Comparison of ENCODE assay signal across 1 cellular context in the genomic region with DNA sequence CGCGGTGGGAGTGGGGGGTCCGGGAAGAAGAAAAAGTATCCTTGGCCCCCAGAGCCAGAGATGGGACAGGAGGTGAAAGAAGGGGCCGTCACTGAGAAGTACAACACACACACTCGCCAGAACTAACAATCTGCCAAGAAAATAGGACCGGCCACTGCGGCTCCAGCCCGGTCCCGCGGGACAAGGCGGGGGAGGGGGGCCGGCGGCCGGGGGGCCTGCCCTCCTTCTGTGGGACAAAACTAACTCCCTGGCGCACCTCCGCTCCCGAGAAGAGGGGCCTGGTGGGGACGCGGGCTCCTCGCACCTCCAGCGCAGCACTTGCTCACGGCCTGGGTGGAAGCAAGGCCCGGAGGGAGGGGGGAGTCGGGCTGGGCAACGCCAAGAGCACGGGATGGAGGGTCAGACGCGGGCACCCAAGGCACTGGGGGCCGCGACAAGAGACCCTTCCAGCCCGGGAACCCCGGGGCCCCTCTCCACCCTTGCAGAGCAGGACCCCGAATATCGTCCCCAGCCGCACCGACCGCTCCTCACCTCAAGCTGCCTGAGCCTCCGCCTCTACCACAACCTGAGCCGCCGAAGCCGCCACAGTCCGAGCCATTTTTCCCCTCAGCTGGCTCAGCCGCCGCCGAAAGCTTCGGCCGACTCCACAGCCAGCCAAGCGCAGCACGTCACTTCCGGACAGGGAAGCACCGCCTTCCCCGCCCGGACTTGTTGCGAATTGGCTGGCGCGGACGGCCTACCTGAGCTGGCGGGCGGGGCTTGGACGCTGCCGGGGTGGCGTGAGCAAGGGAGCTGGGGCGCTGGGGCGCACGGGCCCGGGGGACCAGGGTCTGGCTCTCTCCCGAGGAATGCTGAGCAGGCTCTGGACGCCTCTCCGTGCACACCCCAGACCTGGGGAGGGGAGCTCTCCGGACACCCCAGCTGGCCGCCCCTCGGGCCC.
TF ChIP-seq lines count a peak whose summit lies in the region.

A gene with protein sequence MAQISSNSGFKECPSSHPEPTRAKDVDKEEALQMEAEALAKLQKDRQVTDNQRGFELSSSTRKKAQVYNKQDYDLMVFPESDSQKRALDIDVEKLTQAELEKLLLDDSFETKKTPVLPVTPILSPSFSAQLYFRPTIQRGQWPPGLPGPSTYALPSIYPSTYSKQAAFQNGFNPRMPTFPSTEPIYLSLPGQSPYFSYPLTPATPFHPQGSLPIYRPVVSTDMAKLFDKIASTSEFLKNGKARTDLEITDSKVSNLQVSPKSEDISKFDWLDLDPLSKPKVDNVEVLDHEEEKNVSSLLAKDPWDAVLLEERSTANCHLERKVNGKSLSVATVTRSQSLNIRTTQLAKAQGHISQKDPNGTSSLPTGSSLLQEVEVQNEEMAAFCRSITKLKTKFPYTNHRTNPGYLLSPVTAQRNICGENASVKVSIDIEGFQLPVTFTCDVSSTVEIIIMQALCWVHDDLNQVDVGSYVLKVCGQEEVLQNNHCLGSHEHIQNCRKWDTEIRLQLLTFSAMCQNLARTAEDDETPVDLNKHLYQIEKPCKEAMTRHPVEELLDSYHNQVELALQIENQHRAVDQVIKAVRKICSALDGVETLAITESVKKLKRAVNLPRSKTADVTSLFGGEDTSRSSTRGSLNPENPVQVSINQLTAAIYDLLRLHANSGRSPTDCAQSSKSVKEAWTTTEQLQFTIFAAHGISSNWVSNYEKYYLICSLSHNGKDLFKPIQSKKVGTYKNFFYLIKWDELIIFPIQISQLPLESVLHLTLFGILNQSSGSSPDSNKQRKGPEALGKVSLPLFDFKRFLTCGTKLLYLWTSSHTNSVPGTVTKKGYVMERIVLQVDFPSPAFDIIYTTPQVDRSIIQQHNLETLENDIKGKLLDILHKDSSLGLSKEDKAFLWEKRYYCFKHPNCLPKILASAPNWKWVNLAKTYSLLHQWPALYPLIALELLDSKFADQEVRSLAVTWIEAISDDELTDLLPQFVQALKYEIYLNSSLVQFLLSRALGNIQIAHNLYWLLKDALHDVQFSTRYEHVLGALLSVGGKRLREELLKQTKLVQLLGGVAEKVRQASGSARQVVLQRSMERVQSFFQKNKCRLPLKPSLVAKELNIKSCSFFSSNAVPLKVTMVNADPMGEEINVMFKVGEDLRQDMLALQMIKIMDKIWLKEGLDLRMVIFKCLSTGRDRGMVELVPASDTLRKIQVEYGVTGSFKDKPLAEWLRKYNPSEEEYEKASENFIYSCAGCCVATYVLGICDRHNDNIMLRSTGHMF (N-terminal part only) (minus strand): TSS at position 670 of the 940 bp plus-strand sequence. CDS start 38,245 bp downstream, outside the sequence.

TF ChIP-seq in HepG2, 621 proteins besides CTCF, POLR2A, EP300 and RAD21 (continued from another document and continues in another):
- TF ChIP-seq KDM6A (CRISPR knock-in tag; IDR thresholded peaks at IDR 0.05; ENCODE audit: low read depth): no peak
- TF ChIP-seq NFKBIZ (CRISPR knock-in tag; IDR thresholded peaks at IDR 0.05): no peak
- no peak for TF ChIP-seq KLF15 (CRISPR knock-in tag; IDR thresholded peaks at IDR 0.05; ENCODE audit: borderline replicate concordance)
- TF ChIP-seq WIZ (CRISPR knock-in tag; IDR thresholded peaks at IDR 0.05): no peak
- peak; percentile 42; the same call in 1 of the 2 replicates for TF ChIP-seq ELF3 (CRISPR knock-in tag; IDR thresholded peaks at IDR 0.05)
- no peak for TF ChIP-seq ZNF550 (CRISPR knock-in tag; IDR thresholded peaks at IDR 0.05; ENCODE audit: borderline replicate concordance)
- 0 out of 2 replicates have a peak, but pooled peaks have one; percentile 59 for TF ChIP-seq GATA4 (IDR thresholded peaks at IDR 0.05; ENCODE audit: borderline replicate concordance, low read depth)
- no peak for TF ChIP-seq NFATC3 (CRISPR knock-in tag; IDR thresholded peaks at IDR 0.05)
- TF ChIP-seq TSC22D2 (CRISPR knock-in tag; IDR thresholded peaks at IDR 0.05; ENCODE audit: borderline replicate concordance): 0 out of 2 replicates have a peak, but pooled peaks have one; percentile 73
- TF ChIP-seq, protein P1, sequence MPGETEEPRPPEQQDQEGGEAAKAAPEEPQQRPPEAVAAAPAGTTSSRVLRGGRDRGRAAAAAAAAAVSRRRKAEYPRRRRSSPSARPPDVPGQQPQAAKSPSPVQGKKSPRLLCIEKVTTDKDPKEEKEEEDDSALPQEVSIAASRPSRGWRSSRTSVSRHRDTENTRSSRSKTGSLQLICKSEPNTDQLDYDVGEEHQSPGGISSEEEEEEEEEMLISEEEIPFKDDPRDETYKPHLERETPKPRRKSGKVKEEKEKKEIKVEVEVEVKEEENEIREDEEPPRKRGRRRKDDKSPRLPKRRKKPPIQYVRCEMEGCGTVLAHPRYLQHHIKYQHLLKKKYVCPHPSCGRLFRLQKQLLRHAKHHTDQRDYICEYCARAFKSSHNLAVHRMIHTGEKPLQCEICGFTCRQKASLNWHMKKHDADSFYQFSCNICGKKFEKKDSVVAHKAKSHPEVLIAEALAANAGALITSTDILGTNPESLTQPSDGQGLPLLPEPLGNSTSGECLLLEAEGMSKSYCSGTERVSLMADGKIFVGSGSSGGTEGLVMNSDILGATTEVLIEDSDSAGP (CRISPR knock-in tag; IDR thresholded peaks at IDR 0.05; ENCODE audit: borderline replicate concordance): peak; percentile 85; the same call in 1 of the 2 replicates
- no peak for TF ChIP-seq KDM1A (CRISPR knock-in tag; IDR thresholded peaks at IDR 0.05)
- TF ChIP-seq IKZF1 (IDR thresholded peaks at IDR 0.05): no peak
- peak; percentile 64; the same call in 1 of the 2 replicates for TF ChIP-seq ZFP82 (CRISPR knock-in tag; IDR thresholded peaks at IDR 0.05; ENCODE audit: borderline replicate concordance)
- TF ChIP-seq ZSCAN29 (CRISPR knock-in tag; conservative IDR thresholded peaks at IDR 0.05): no peak
- TF ChIP-seq ZNF564 (CRISPR knock-in tag; IDR thresholded peaks at IDR 0.05): peak; percentile 84
- TF ChIP-seq ATM (IDR thresholded peaks at IDR 0.05; ENCODE audit: borderline replicate concordance): no peak
- no peak for TF ChIP-seq SIX4 (CRISPR knock-in tag; IDR thresholded peaks at IDR 0.05)
- TF ChIP-seq SAP130 (CRISPR knock-in tag; IDR thresholded peaks at IDR 0.05; ENCODE audit: low read depth): peak; percentile 92
- no peak for TF ChIP-seq ZKSCAN8 (CRISPR knock-in tag; IDR thresholded peaks at IDR 0.05; ENCODE audit: borderline replicate concordance)
- TF ChIP-seq, protein P2, sequence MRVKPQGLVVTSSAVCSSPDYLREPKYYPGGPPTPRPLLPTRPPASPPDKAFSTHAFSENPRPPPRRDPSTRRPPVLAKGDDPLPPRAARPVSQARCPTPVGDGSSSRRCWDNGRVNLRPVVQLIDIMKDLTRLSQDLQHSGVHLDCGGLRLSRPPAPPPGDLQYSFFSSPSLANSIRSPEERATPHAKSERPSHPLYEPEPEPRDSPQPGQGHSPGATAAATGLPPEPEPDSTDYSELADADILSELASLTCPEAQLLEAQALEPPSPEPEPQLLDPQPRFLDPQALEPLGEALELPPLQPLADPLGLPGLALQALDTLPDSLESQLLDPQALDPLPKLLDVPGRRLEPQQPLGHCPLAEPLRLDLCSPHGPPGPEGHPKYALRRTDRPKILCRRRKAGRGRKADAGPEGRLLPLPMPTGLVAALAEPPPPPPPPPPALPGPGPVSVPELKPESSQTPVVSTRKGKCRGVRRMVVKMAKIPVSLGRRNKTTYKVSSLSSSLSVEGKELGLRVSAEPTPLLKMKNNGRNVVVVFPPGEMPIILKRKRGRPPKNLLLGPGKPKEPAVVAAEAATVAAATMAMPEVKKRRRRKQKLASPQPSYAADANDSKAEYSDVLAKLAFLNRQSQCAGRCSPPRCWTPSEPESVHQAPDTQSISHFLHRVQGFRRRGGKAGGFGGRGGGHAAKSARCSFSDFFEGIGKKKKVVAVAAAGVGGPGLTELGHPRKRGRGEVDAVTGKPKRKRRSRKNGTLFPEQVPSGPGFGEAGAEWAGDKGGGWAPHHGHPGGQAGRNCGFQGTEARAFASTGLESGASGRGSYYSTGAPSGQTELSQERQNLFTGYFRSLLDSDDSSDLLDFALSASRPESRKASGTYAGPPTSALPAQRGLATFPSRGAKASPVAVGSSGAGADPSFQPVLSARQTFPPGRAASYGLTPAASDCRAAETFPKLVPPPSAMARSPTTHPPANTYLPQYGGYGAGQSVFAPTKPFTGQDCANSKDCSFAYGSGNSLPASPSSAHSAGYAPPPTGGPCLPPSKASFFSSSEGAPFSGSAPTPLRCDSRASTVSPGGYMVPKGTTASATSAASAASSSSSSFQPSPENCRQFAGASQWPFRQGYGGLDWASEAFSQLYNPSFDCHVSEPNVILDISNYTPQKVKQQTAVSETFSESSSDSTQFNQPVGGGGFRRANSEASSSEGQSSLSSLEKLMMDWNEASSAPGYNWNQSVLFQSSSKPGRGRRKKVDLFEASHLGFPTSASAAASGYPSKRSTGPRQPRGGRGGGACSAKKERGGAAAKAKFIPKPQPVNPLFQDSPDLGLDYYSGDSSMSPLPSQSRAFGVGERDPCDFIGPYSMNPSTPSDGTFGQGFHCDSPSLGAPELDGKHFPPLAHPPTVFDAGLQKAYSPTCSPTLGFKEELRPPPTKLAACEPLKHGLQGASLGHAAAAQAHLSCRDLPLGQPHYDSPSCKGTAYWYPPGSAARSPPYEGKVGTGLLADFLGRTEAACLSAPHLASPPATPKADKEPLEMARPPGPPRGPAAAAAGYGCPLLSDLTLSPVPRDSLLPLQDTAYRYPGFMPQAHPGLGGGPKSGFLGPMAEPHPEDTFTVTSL (CRISPR knock-in tag; IDR thresholded peaks at IDR 0.05; ENCODE audit: borderline replicate concordance): 0 out of 2 replicates have a peak, but pooled peaks have one; percentile 1
- TF ChIP-seq KMT2A (CRISPR knock-in tag; IDR thresholded peaks at IDR 0.05): peak; percentile 87
- TF ChIP-seq JDP2 (CRISPR knock-in tag; IDR thresholded peaks at IDR 0.05; ENCODE audit: borderline replicate concordance): no peak
- no peak; the same call in 1 of the 2 replicates for TF ChIP-seq GATAD2A (CRISPR knock-in tag; IDR thresholded peaks at IDR 0.05)
- TF ChIP-seq ZNF747 (CRISPR knock-in tag; IDR thresholded peaks at IDR 0.05; ENCODE audit: borderline replicate concordance): peak; percentile 86
- TF ChIP-seq ZNF296 (CRISPR knock-in tag; conservative IDR thresholded peaks at IDR 0.05): no peak
- no peak for TF ChIP-seq CHD2 (IDR thresholded peaks at IDR 0.05; ENCODE audit: low read depth, low read length)
- TF ChIP-seq ZNF652 (CRISPR knock-in tag; IDR thresholded peaks at IDR 0.05; ENCODE audit: borderline replicate concordance, low read depth): no peak
- no peak; the same call in 1 of the 2 replicates for TF ChIP-seq TBP (CRISPR knock-in tag; IDR thresholded peaks at IDR 0.05)
- TF ChIP-seq, protein P3, sequence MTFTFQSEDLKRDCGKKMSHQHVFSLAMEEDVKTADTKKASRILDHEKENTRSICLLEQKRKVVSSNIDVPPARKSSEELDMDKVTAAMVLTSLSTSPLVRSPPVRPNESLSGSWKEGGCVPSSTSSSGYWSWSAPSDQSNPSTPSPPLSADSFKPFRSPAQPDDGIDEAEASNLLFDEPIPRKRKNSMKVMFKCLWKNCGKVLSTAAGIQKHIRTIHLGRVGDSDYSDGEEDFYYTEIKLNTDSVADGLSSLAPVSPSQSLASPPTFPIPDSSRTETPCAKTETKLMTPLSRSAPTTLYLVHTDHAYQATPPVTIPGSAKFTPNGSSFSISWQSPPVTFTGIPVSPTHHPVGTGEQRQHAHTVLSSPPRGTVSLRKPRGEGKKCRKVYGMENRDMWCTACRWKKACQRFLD (CRISPR knock-in tag; IDR thresholded peaks at IDR 0.05; ENCODE audit: borderline replicate concordance): peak; percentile 59; the same call in 1 of the 2 replicates
- TF ChIP-seq, protein P4, sequence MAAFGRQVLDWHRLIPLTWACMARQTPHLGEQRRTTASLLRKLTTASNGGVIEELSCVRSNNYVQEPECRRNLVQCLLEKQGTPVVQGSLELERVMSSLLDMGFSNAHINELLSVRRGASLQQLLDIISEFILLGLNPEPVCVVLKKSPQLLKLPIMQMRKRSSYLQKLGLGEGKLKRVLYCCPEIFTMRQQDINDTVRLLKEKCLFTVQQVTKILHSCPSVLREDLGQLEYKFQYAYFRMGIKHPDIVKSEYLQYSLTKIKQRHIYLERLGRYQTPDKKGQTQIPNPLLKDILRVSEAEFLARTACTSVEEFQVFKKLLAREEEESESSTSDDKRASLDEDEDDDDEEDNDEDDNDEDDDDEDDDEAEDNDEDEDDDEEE (CRISPR knock-in tag; IDR thresholded peaks at IDR 0.05): peak; percentile 98
- TF ChIP-seq, protein P5, sequence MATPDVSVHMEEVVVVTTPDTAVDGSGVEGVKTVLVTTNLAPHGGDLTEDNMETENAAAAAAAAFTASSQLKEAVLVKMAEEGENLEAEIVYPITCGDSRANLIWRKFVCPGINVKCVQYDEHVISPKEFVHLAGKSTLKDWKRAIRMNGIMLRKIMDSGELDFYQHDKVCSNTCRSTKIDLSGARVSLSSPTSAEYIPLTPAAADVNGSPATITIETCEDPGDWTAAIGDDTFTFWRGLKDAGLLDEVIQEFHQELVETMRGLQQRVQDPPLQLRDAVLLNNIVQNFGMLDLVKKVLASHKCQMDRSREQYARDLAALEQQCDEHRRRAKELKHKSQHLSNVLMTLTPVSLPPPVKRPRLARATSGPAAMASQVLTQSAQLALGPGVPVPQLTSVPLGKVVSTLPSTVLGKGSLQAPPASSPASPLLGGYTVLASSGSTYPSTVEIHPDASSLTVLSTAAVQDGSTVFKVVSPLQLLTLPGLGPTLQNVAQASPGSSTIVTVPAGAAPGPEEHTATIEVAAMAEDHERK (CRISPR knock-in tag; IDR thresholded peaks at IDR 0.05; ENCODE audit: low read depth): no peak
- no peak for TF ChIP-seq ZNF660 (CRISPR knock-in tag; IDR thresholded peaks at IDR 0.05; ENCODE audit: borderline replicate concordance, low read depth)
- TF ChIP-seq RFX3 (CRISPR knock-in tag; IDR thresholded peaks at IDR 0.05): no peak
- TF ChIP-seq SP2 (CRISPR knock-in tag; IDR thresholded peaks at IDR 0.05): peak; percentile 86
- TF ChIP-seq ZNF891 (CRISPR knock-in tag; IDR thresholded peaks at IDR 0.05): peak; percentile 83
- TF ChIP-seq ATF7 (IDR thresholded peaks at IDR 0.05): no peak
- no peak for TF ChIP-seq ATF7 (CRISPR knock-in tag; IDR thresholded peaks at IDR 0.05)
- TF ChIP-seq SOX5 (CRISPR knock-in tag; IDR thresholded peaks at IDR 0.05; ENCODE audit: borderline replicate concordance): peak; percentile 26; the same call in 1 of the 2 replicates
- TF ChIP-seq STAT5B (CRISPR knock-in tag; IDR thresholded peaks at IDR 0.05): 0 out of 2 replicates have a peak, but pooled peaks have one; percentile 57
- 0 out of 2 replicates have a peak, but pooled peaks have one; percentile 32 for TF ChIP-seq KDM3A (CRISPR knock-in tag; IDR thresholded peaks at IDR 0.05; ENCODE audit: low read depth)
- TF ChIP-seq, protein P6, sequence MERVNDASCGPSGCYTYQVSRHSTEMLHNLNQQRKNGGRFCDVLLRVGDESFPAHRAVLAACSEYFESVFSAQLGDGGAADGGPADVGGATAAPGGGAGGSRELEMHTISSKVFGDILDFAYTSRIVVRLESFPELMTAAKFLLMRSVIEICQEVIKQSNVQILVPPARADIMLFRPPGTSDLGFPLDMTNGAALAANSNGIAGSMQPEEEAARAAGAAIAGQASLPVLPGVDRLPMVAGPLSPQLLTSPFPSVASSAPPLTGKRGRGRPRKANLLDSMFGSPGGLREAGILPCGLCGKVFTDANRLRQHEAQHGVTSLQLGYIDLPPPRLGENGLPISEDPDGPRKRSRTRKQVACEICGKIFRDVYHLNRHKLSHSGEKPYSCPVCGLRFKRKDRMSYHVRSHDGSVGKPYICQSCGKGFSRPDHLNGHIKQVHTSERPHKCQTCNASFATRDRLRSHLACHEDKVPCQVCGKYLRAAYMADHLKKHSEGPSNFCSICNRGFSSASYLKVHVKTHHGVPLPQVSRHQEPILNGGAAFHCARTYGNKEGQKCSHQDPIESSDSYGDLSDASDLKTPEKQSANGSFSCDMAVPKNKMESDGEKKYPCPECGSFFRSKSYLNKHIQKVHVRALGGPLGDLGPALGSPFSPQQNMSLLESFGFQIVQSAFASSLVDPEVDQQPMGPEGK (CRISPR knock-in tag; IDR thresholded peaks at IDR 0.05): peak; percentile 11; the same call in 1 of the 2 replicates
- no peak for TF ChIP-seq ZNF451 (CRISPR knock-in tag; IDR thresholded peaks at IDR 0.05)
- TF ChIP-seq NPAS2 (CRISPR knock-in tag; IDR thresholded peaks at IDR 0.05; ENCODE audit: borderline replicate concordance): no peak
- no peak for TF ChIP-seq ZNF335 (CRISPR knock-in tag; IDR thresholded peaks at IDR 0.05)
